In genomic region chr2:84084856-84085255, GRCh38 we compare ENCODE assay signal across 28 cellular contexts.
"Had no signal": no experiment of that assay in that cellular context is flagged by ENCODE, and none has a peak within 500 bp of the region (broad histone marks: within the 10 kb centered on the region; RNA-seq: fewer than 3 reads in every experiment).

No MANE protein-coding gene starts in this region.

- DNase-seq: stimulated activated CD4-positive, alpha-beta T cell treated with anti-CD3 and anti-CD28 coated beads, Interleukin-2, amount 100 ng/mL, for 48 hours; stimulated activated CD4-positive, alpha-beta T cell treated with anti-CD3 and anti-CD28 coated beads, Interleukin-4, amount 100 ng/mL, for 1 hour; stimulated activated CD4-positive, alpha-beta T cell treated with anti-CD3 and anti-CD28 coated beads, Interleukin-4, amount 100 ng/mL, for 24 hours; stimulated activated CD4-positive, alpha-beta T cell treated with anti-CD3 and anti-CD28 coated beads, Interleukin-4, amount 100 ng/mL, for 4 hours; stimulated activated CD8-positive, alpha-beta memory T cell treated with anti-CD3 and anti-CD28 coated beads, Interleukin-4, amount 100 ng/mL, for 48 hours; stimulated activated naive B cell treated with anti-CD40 and anti-IgM and Interleukin-4, amounts not matched to agents 10 μg/mL and 1 μg/mL and 100 μg/mL, for 72 hours; stimulated activated naive CD4-positive, alpha-beta T cell; stimulated activated naive CD4-positive, alpha-beta T cell treated with Interleukin-2 at 50 U/mL for 16 hours; stimulated activated naive CD8-positive, alpha-beta T cell treated with anti-CD3 and anti-CD28 coated beads, Interleukin-15, amount 100 ng/mL, for 72 hours; stimulated activated naive CD8-positive, alpha-beta T cell treated with anti-CD3 and anti-CD28 coated beads, Interleukin-15, Interleukin-2, amounts not matched to agents 100 U/mL and 50 U/mL, for 24 hours; stomach; substantia nigra; testis; thyroid gland; tibial artery; transverse colon; upper lobe of left lung; upper lobe of right lung; uterus had no signal

- H3K9me3 Mint-ChIP-seq: stimulated activated effector memory CD8-positive, alpha-beta T cell treated with anti-CD3 and anti-CD28 coated beads, Interleukin-12 subunit alpha, Interleukin-12 subunit beta, amount 100 ng/mL, for 72 hours; stimulated activated naive B cell treated with anti-CD40 and anti-IgM and Interleukin-4, amounts not matched to agents 10 μg/mL and 1 μg/mL and 100 μg/mL, for 72 hours; stimulated activated naive CD8-positive, alpha-beta T cell treated with anti-CD3 and anti-CD28 coated beads, Interleukin-15, amount 100 ng/mL, for 72 hours; stimulated activated naive CD8-positive, alpha-beta T cell treated with anti-CD3 and anti-CD28 coated beads, Interleukin-15, Interleukin-2, amounts not matched to agents 100 ng/mL and 50 ng/mL, for 24 hours; type B pancreatic cell had no signal

- H3K36me3 ChIP-seq: stomach, suprapubic skin, thoracic aorta, thyroid gland, tibial artery, tibial nerve, transverse colon, upper lobe of left lung, upper lobe of right lung, uterus, vagina had no signal

- H3K36me3 Mint-ChIP-seq: stimulated activated effector memory CD8-positive, alpha-beta T cell treated with anti-CD3 and anti-CD28 coated beads, Interleukin-12 subunit alpha, Interleukin-12 subunit beta, amount 100 ng/mL, for 72 hours; stimulated activated memory B cell treated with anti-CD40 and anti-IgM and Interleukin-4, amounts not matched to agents 10 μg/mL and 1 μg/mL and 100 μg/mL, for 72 hours; stimulated activated naive B cell treated with anti-CD40 and anti-IgM and Interleukin-4, amounts not matched to agents 10 μg/mL and 1 μg/mL and 100 μg/mL, for 72 hours; type B pancreatic cell had no signal

- H3K4me3 ChIP-seq: stomach, suprapubic skin, testis, thoracic aorta, thyroid gland, tibial artery, tibial nerve, transverse colon, upper lobe of left lung, upper lobe of right lung, uterus, vagina had no signal

- H3K4me1 ChIP-seq: stomach, suprapubic skin, testis, thyroid gland, tibial artery, tibial nerve, transverse colon, upper lobe of left lung, upper lobe of right lung, uterus, vagina had no signal

- H3K9me3 ChIP-seq: stomach, suprapubic skin, testis, thoracic aorta, thyroid gland, tibial artery, tibial nerve, transverse colon, upper lobe of left lung, upper lobe of right lung, uterus, vagina had no signal

- H3K27ac Mint-ChIP-seq: stimulated activated effector memory CD8-positive, alpha-beta T cell treated with anti-CD3 and anti-CD28 coated beads, Interleukin-12 subunit alpha, Interleukin-12 subunit beta, amount 100 ng/mL, for 72 hours; stimulated activated memory B cell treated with anti-CD40 and anti-IgM and Interleukin-4, amounts not matched to agents 10 μg/mL and 1 μg/mL and 100 μg/mL, for 72 hours; stimulated activated naive B cell treated with anti-CD40 and anti-IgM and Interleukin-4, amounts not matched to agents 10 μg/mL and 1 μg/mL and 100 μg/mL, for 72 hours; stimulated activated naive CD8-positive, alpha-beta T cell treated with anti-CD3 and anti-CD28 coated beads, Interleukin-15, amount 100 ng/mL, for 72 hours; stimulated activated naive CD8-positive, alpha-beta T cell treated with anti-CD3 and anti-CD28 coated beads, Interleukin-15, Interleukin-2, amounts not matched to agents 100 ng/mL and 50 ng/mL, for 24 hours; type B pancreatic cell had no signal

- H3K27me3 Mint-ChIP-seq: stimulated activated memory B cell treated with anti-CD40 and anti-IgM and Interleukin-4, amounts not matched to agents 10 μg/mL and 1 μg/mL and 100 μg/mL, for 72 hours; stimulated activated naive B cell treated with anti-CD40 and anti-IgM and Interleukin-4, amounts not matched to agents 10 μg/mL and 1 μg/mL and 100 μg/mL, for 72 hours had no signal

- H3K4me1 Mint-ChIP-seq: stimulated activated effector memory CD8-positive, alpha-beta T cell treated with anti-CD3 and anti-CD28 coated beads, Interleukin-12 subunit alpha, Interleukin-12 subunit beta, amount 100 ng/mL, for 72 hours; stimulated activated memory B cell treated with anti-CD40 and anti-IgM and Interleukin-4, amounts not matched to agents 10 μg/mL and 1 μg/mL and 100 μg/mL, for 72 hours; stimulated activated naive B cell treated with anti-CD40 and anti-IgM and Interleukin-4, amounts not matched to agents 10 μg/mL and 1 μg/mL and 100 μg/mL, for 72 hours; stimulated activated naive CD8-positive, alpha-beta T cell treated with anti-CD3 and anti-CD28 coated beads, Interleukin-15, amount 100 ng/mL, for 72 hours had no signal

- FAIRE-seq: urothelium cell line had no signal

- H3K27ac ChIP-seq: stomach, suprapubic skin, testis, thoracic aorta, thyroid gland, tibial artery, tibial nerve, transverse colon, upper lobe of left lung, upper lobe of right lung, uterus, vagina had no signal

- H3K4me3 Mint-ChIP-seq: stimulated activated effector memory CD8-positive, alpha-beta T cell treated with anti-CD3 and anti-CD28 coated beads, Interleukin-12 subunit alpha, Interleukin-12 subunit beta, amount 100 ng/mL, for 72 hours; stimulated activated memory B cell treated with anti-CD40 and anti-IgM and Interleukin-4, amounts not matched to agents 10 μg/mL and 1 μg/mL and 100 μg/mL, for 72 hours; stimulated activated naive B cell treated with anti-CD40 and anti-IgM and Interleukin-4, amounts not matched to agents 10 μg/mL and 1 μg/mL and 100 μg/mL, for 72 hours; stimulated activated naive CD8-positive, alpha-beta T cell treated with anti-CD3 and anti-CD28 coated beads, Interleukin-15, amount 100 ng/mL, for 72 hours; stimulated activated naive CD8-positive, alpha-beta T cell treated with anti-CD3 and anti-CD28 coated beads, Interleukin-15, Interleukin-2, amounts not matched to agents 100 ng/mL and 50 ng/mL, for 24 hours; type B pancreatic cell had no signal

- H3K27me3 ChIP-seq: stomach, testis, thyroid gland, tibial artery, tibial nerve, transverse colon, upper lobe of left lung, upper lobe of right lung, uterus, vagina had no signal

- ATAC-seq: stimulated activated effector memory CD8-positive, alpha-beta T cell treated with anti-CD3 and anti-CD28 coated beads, Interleukin-12 subunit alpha, Interleukin-12 subunit beta, amount 100 ng/mL, for 72 hours; stimulated activated memory B cell treated with anti-CD40 and anti-IgM and Interleukin-4, amounts not matched to agents 10 μg/mL and 1 μg/mL and 100 μg/mL, for 72 hours; stimulated activated naive B cell treated with anti-CD40 and anti-IgM and Interleukin-4, amounts not matched to agents 10 μg/mL and 1 μg/mL and 100 μg/mL, for 72 hours; stimulated activated naive CD8-positive, alpha-beta T cell treated with anti-CD3 and anti-CD28 coated beads, Interleukin-15, amount 100 ng/mL, for 72 hours; stimulated activated naive CD8-positive, alpha-beta T cell treated with anti-CD3 and anti-CD28 coated beads, Interleukin-15, Interleukin-2, amounts not matched to agents 100 U/mL and 50 U/mL, for 24 hours; upper lobe of right lung had no signal
